ENCODE assay signal across 9 cellular contexts in the genomic region with DNA sequence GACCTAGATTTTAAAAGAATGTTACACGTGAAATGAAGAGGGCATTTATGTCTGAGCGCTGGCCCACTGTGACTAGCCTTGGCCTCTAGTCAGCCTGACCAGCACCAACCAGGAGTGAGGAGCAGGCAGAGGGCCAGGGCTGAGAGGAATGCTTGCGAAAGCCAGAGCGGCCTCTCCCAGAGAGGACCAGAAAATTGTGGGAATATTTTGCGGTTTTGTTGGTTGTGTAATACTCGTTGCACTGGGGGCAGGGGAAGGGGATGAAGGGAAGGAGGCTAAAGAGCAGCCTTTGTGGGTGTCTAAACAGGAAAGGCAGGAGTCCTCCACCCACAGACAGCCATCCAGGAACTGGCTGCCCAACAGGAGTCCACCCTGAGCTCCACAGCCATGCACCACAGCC. TPM values are rescaled to one million over a fixed set of nuclear protein-coding genes. Genes with fewer than 3 reads are reported as not detected.
A peak's percentile ranks its signal among the peaks of the same experiment; 100 is the strongest.
DNase-seq lines count a peak whose midpoint lies in the region; ATAC-seq and TF ChIP-seq lines count a peak whose summit lies in the region.
"Had no signal": no experiment of that assay in that cellular context is flagged by ENCODE, and none has a peak within 500 bp of the region (broad histone marks: within the 10 kb centered on the region; RNA-seq: fewer than 3 reads in every experiment).

No MANE protein-coding gene starts in this region.

- ATAC-seq in GM21825 (IDR thresholded peaks at IDR 0.05; ENCODE audit: unreplicated experiment) (no peak), HG02885 (IDR thresholded peaks at IDR 0.05; ENCODE audit: poor library complexity, unreplicated experiment) (no peak)

- in situ Hi-C loops in Caki2 (cut with HindIII; ENCODE audit: low pct_unique_long_range_greater_than_20kb, low sequenced_read_pairs) (no loop called here), SK-MEL-5 (cut with HindIII; ENCODE audit: low pct_unique_long_range_greater_than_20kb, low sequenced_read_pairs) (no loop called here)

- intact Hi-C loops in posterior vena cava (cut with DNase I), result no loop called here

- DNase-seq in Caki2 (ENCODE audit: low read depth), result peak; percentile 40
- peak; percentile 4 for DNase-seq in SK-MEL-5 (ENCODE audit: low read depth, low spot score)
- peak; percentile 96 for DNase-seq in fibroblast of the aortic adventitia (ENCODE audit: low read depth)
- peak; percentile 93 for DNase-seq in posterior vena cava (ENCODE audit: low spot score)
- no peak for DNase-seq in SIG-M5 treated with dmso at 0.1 percent for 504 hours (lab: John Stamatoyannopoulos, UW; ENCODE audit: unreplicated experiment)
- DNase-seq in NCI-H524 (lab: John Stamatoyannopoulos, UW), result no peak

- TF ChIP-seq CTCF in fibroblast of the aortic adventitia (IDR thresholded peaks at IDR 0.05; ENCODE audit: insufficient read depth, low read length), result no peak

- H3K4me3 ChIP-seq in fibroblast of the aortic adventitia (ENCODE audit: low read depth, low read length), result peak overlapping the region; percentile 56
- H3K4me3 ChIP-seq: neural progenitor cell had no signal

RNA-seq across cellular contexts. Expression of a gene that starts 3.8 kb away (rescaled TPM):
- total RNA-seq in Caki2 (2014; rRNA removed; shearing (Covaris generic); ENCODE audit: low replicate concordance), result 4.0 and 6.0 TPM in 2 replicates
- total RNA-seq in SK-MEL-5 (2014; rRNA removed; shearing (Covaris generic)), result not detected in 2 replicates
- polyA plus RNA-seq in SK-MEL-5 (2015; cell fraction: cytosol; rRNA removed), result not detected in 2 replicates
- polyA plus RNA-seq in SK-MEL-5 (2015; cell fraction: nucleus; rRNA removed), result 0.04 and 0.37 TPM in 2 replicates
- total RNA-seq in fibroblast of the aortic adventitia (ENCODE audit: low replicate concordance) (29.4 and 33.2 TPM in 2 replicates), posterior vena cava (10 to 100 TPM; 19.2 to 24.4 TPM)

RNA-seq across cellular contexts. Expression of a gene that starts 58.0 kb away (rescaled TPM):
- total RNA-seq in Caki2 (2014; rRNA removed; shearing (Covaris generic); ENCODE audit: low replicate concordance), result not detected in 2 replicates
- 0.19 TPM in 1 of 2 replicates, not detected in the other for total RNA-seq in SK-MEL-5 (2014; rRNA removed; shearing (Covaris generic))
- polyA plus RNA-seq in SK-MEL-5 (2015; cell fraction: cytosol; rRNA removed), result 0.61 and 0.68 TPM in 2 replicates
- polyA plus RNA-seq in SK-MEL-5 (2015; cell fraction: nucleus; rRNA removed), result 0.79 TPM in 1 of 2 replicates, not detected in the other
- total RNA-seq in fibroblast of the aortic adventitia (ENCODE audit: low replicate concordance) (not detected in 2 replicates), posterior vena cava (not detected)

Comparison
In these comparisons a context has a peak if more than half of its experiments do, and no peak if none do; other contexts are left out.
1. DNase-seq: peak in Caki2 (single experiment), SK-MEL-5 (single experiment), fibroblast of the aortic adventitia (single experiment) and posterior vena cava (single experiment); none in SIG-M5 treated with dmso at 0.1 percent for 504 hours (single experiment) and NCI-H524 (0 of 2).